Comparison of ENCODE assay signal across 15 cellular contexts in genomic region chr11:129804012-129804411, GRCh38. TPM values are rescaled to one million over a fixed set of nuclear protein-coding genes. Genes with fewer than 3 reads are reported as not detected.
DNase-seq lines count a peak whose midpoint lies in the region; ATAC-seq lines count a peak whose summit lies in the region.
"Had no signal": no experiment of that assay in that cellular context is flagged by ENCODE, and none has a peak within 500 bp of the region (broad histone marks: within the 10 kb centered on the region; RNA-seq: fewer than 3 reads in every experiment).

No MANE protein-coding gene starts in this region.

- peak overlapping the region; percentile 6 for H3K4me3 Mint-ChIP-seq in activated CD4-positive, alpha-beta T cell treated with anti-CD3 and anti-CD28 coated beads, Interleukin-2, amount 10 ng/mL, durations not matched to agents 7 days and 5 days
- no peak overlapping the region for H3K4me3 Mint-ChIP-seq in activated CD4-positive, alpha-beta memory T cell treated with anti-CD3 and anti-CD28 coated beads, Interleukin-2, amount 10 ng/mL, durations not matched to agents 7 days and 5 days
- H3K4me3 Mint-ChIP-seq: stimulated activated naive CD8-positive, alpha-beta T cell treated with anti-CD3 and anti-CD28 coated beads, Interleukin-15, Interleukin-2, amounts not matched to agents 100 ng/mL and 50 ng/mL, for 24 hours had no signal

- H3K4me1 ChIP-seq in BLaER1 treated with 17β-estradiol and CSF1 and Interleukin-3, amounts not matched to agents 10 nM and 100 nM = peaks cover 0 to 11% (median 9%) of the 10 kb centered on the region in 10 experiments; a peak in 13 of 20 replicates
- H3K4me1 ChIP-seq: gastroesophageal sphincter, upper lobe of right lung had no signal

- peaks cover 37% of the 10 kb centered on the region for H3K9me3 Mint-ChIP-seq in activated CD4-positive, alpha-beta T cell treated with anti-CD3 and anti-CD28 coated beads, Interleukin-2, amount 10 ng/mL, durations not matched to agents 7 days and 5 days
- H3K9me3 Mint-ChIP-seq in activated CD4-positive, alpha-beta memory T cell treated with anti-CD3 and anti-CD28 coated beads, Interleukin-2, amount 10 ng/mL, durations not matched to agents 7 days and 5 days = peaks cover 20% of the 10 kb centered on the region

- peak; percentile 56 for DNase-seq in activated CD4-positive, alpha-beta T cell treated with anti-CD3 and anti-CD28 coated beads, Interleukin-2, amount 10 ng/mL, durations not matched to agents 7 days and 5 days
- no peak for DNase-seq in activated CD4-positive, alpha-beta T cell treated with anti-CD3 and anti-CD28 coated beads, Interleukin-2, amount 50 U/mL, for 48 hours
- peak; percentile 39 for DNase-seq in activated CD4-positive, alpha-beta memory T cell treated with anti-CD3 and anti-CD28 coated beads, Interleukin-2, amount 10 ng/mL, durations not matched to agents 7 days and 5 days
- no peak for DNase-seq in NCI-H1694 (lab: John Stamatoyannopoulos, UW)
- DNase-seq: dermis blood vessel endothelial cell, NCI-H1436 treated with DMSO at 0.1 percent for 48 hours, Right ventricle myocardium superior, upper lobe of right lung had no signal

- POLR2A ChIA-PET in activated CD4-positive, alpha-beta T cell treated with anti-CD3 and anti-CD28 coated beads, Interleukin-2, amount 10 ng/mL, durations not matched to agents 7 days and 5 days (lab: Charles Lee) = interaction anchor here (0.7 kb wide), 1 partner anchor 80 kb away, joined by 3 read pairs; no protein-coding TSS in a partner anchor
- POLR2A ChIA-PET in activated CD4-positive, alpha-beta memory T cell treated with anti-CD3 and anti-CD28 coated beads, Interleukin-2, amount 10 ng/mL, durations not matched to agents 7 days and 5 days (lab: Charles Lee) = interaction anchor here (1.3 to 1.5 kb wide), 3 partner anchors 10 to 50 kb away, joined by 3 to 10 read pairs (median 5); no protein-coding TSS in a partner anchor

- peaks cover 12 to 41% (median 30%) of the 10 kb centered on the region in 11 experiments; a peak in 21 of 22 replicates for H3K9me3 ChIP-seq in BLaER1 treated with 17β-estradiol and CSF1 and Interleukin-3, amounts not matched to agents 10 nM and 100 nM (replicated peaks in 1 of 11)
- H3K9me3 ChIP-seq: upper lobe of right lung had no signal

- no peak overlapping the region for H3K9ac ChIP-seq in BLaER1 treated with 17β-estradiol and CSF1 and Interleukin-3, amounts not matched to agents 10 nM and 100 nM

- no peaks in the 10 kb centered on the region for H4K20me1 ChIP-seq in BLaER1 treated with 17β-estradiol and CSF1 and Interleukin-3, amounts not matched to agents 10 nM and 100 nM

- H3K27ac Mint-ChIP-seq in activated CD4-positive, alpha-beta T cell treated with anti-CD3 and anti-CD28 coated beads, Interleukin-2, amount 10 ng/mL, durations not matched to agents 7 days and 5 days = peak overlapping the region; percentile 83
- H3K27ac Mint-ChIP-seq in activated CD4-positive, alpha-beta memory T cell treated with anti-CD3 and anti-CD28 coated beads, Interleukin-2, amount 10 ng/mL, durations not matched to agents 7 days and 5 days = peak overlapping the region; percentile 70
- H3K27ac Mint-ChIP-seq: stimulated activated naive CD8-positive, alpha-beta T cell treated with anti-CD3 and anti-CD28 coated beads, Interleukin-15, Interleukin-2, amounts not matched to agents 100 ng/mL and 50 ng/mL, for 24 hours had no signal

- peaks cover 45% of the 10 kb centered on the region for H3K27me3 Mint-ChIP-seq in activated CD4-positive, alpha-beta T cell treated with anti-CD3 and anti-CD28 coated beads, Interleukin-2, amount 10 ng/mL, durations not matched to agents 7 days and 5 days
- H3K27me3 Mint-ChIP-seq in activated CD4-positive, alpha-beta memory T cell treated with anti-CD3 and anti-CD28 coated beads, Interleukin-2, amount 10 ng/mL, durations not matched to agents 7 days and 5 days = peaks cover 32% of the 10 kb centered on the region

- ATAC-seq in esophagus mucosa (peak; percentile 89), GM18870 (IDR thresholded peaks at IDR 0.05; ENCODE audit: unreplicated experiment) (no peak), GM21360 (IDR thresholded peaks at IDR 0.05; ENCODE audit: unreplicated experiment) (no peak)
- ATAC-seq: gastroesophageal sphincter, upper lobe of right lung had no signal

- H3K36me3 ChIP-seq in BLaER1 treated with 17β-estradiol and CSF1 and Interleukin-3, amounts not matched to agents 10 nM and 100 nM = no peaks in the 10 kb centered on the region
- H3K36me3 ChIP-seq: gastroesophageal sphincter, upper lobe of right lung had no signal

- H3K4me1 Mint-ChIP-seq in activated CD4-positive, alpha-beta T cell treated with anti-CD3 and anti-CD28 coated beads, Interleukin-2, amount 10 ng/mL, durations not matched to agents 7 days and 5 days = peaks cover 35% of the 10 kb centered on the region
- peaks cover 26% of the 10 kb centered on the region for H3K4me1 Mint-ChIP-seq in activated CD4-positive, alpha-beta memory T cell treated with anti-CD3 and anti-CD28 coated beads, Interleukin-2, amount 10 ng/mL, durations not matched to agents 7 days and 5 days

- no peak overlapping the region for H3K4me3 ChIP-seq in BLaER1 treated with 17β-estradiol and CSF1 and Interleukin-3, amounts not matched to agents 10 nM and 100 nM
- H3K4me3 ChIP-seq: gastroesophageal sphincter, upper lobe of right lung had no signal

- CTCF ChIA-PET in activated CD4-positive, alpha-beta T cell treated with anti-CD3 and anti-CD28 coated beads, Interleukin-2, amount 10 ng/mL, durations not matched to agents 7 days and 5 days (lab: Charles Lee) = interaction anchor here (0.6 to 1.8 kb wide), 2 partner anchors 10 to 199 kb away, joined by 4 to 6 read pairs; partner anchors contain the start of gene PRDM10
- CTCF ChIA-PET in activated CD4-positive, alpha-beta memory T cell treated with anti-CD3 and anti-CD28 coated beads, Interleukin-2, amount 10 ng/mL, durations not matched to agents 7 days and 5 days (lab: Charles Lee) = interaction anchor here (0.7 kb wide), 1 partner anchor 77 kb away, joined by 3 read pairs; no protein-coding TSS in a partner anchor

- H3K27ac ChIP-seq in BLaER1 treated with 17β-estradiol and CSF1 and Interleukin-3, amounts not matched to agents 10 nM and 100 nM = no peak overlapping the region
- H3K27ac ChIP-seq: gastroesophageal sphincter, upper lobe of right lung had no signal

- peaks cover 29% of the 10 kb centered on the region for H3K36me3 Mint-ChIP-seq in activated CD4-positive, alpha-beta T cell treated with anti-CD3 and anti-CD28 coated beads, Interleukin-2, amount 10 ng/mL, durations not matched to agents 7 days and 5 days (ENCODE audit: low read depth)
- H3K36me3 Mint-ChIP-seq in activated CD4-positive, alpha-beta memory T cell treated with anti-CD3 and anti-CD28 coated beads, Interleukin-2, amount 10 ng/mL, durations not matched to agents 7 days and 5 days (ENCODE audit: low read depth) = peaks cover 27% of the 10 kb centered on the region

- H3K4me2 ChIP-seq in BLaER1 treated with 17β-estradiol and CSF1 and Interleukin-3, amounts not matched to agents 10 nM and 100 nM = peak overlapping the region in 8 of 11 experiments; percentile 38 to 65 (median 52); a peak in 15 of 22 replicates

- H3K27me3 ChIP-seq in BLaER1 treated with 17β-estradiol and CSF1 and Interleukin-3, amounts not matched to agents 10 nM and 100 nM = no peaks in the 10 kb centered on the region
- H3K27me3 ChIP-seq: upper lobe of right lung had no signal

RNA-seq across cellular contexts. Expression of gene TMEM45B, which starts 11.6 kb away (rescaled TPM):
- under 1 TPM; 0.84 to 0.94 TPM for total RNA-seq in activated CD4-positive, alpha-beta T cell treated with anti-CD3 and anti-CD28 coated beads, Interleukin-2, amount 10 ng/mL, durations not matched to agents 7 days and 5 days
- total RNA-seq in activated CD4-positive, alpha-beta memory T cell treated with anti-CD3 and anti-CD28 coated beads, Interleukin-2, amount 10 ng/mL, durations not matched to agents 7 days and 5 days = 1 to 10 TPM; 3.1 to 3.3 TPM
- 106 TPM for total RNA-seq in esophagus mucosa
- total RNA-seq: posterior vena cava, Right ventricle myocardium superior had no signal

Comparison
In these comparisons a context has a peak if more than half of its experiments do, and no peak if none do; other contexts are left out.
1. DNase-seq: peak in activated CD4-positive, alpha-beta T cell treated with anti-CD3 and anti-CD28 coated beads, Interleukin-2, amount 10 ng/mL, durations not matched to agents 7 days and 5 days (single experiment) and activated CD4-positive, alpha-beta memory T cell treated with anti-CD3 and anti-CD28 coated beads, Interleukin-2, amount 10 ng/mL, durations not matched to agents 7 days and 5 days (single experiment); none in activated CD4-positive, alpha-beta T cell treated with anti-CD3 and anti-CD28 coated beads, Interleukin-2, amount 50 U/mL, for 48 hours (0 of 2) and NCI-H1694 (single experiment).
2. RNA of gene TMEM45B, which starts 11.6 kb away (total RNA-seq): 106 TPM in esophagus mucosa (single experiment); 3.1 to 3.3 TPM in activated CD4-positive, alpha-beta memory T cell treated with anti-CD3 and anti-CD28 coated beads, Interleukin-2, amount 10 ng/mL, durations not matched to agents 7 days and 5 days and 0.84 to 0.94 TPM in activated CD4-positive, alpha-beta T cell treated with anti-CD3 and anti-CD28 coated beads, Interleukin-2, amount 10 ng/mL, durations not matched to agents 7 days and 5 days; every median in the first group is over 10 times any median in the second.